1 cellular context compared by ENCODE assay signal in the genomic region with DNA sequence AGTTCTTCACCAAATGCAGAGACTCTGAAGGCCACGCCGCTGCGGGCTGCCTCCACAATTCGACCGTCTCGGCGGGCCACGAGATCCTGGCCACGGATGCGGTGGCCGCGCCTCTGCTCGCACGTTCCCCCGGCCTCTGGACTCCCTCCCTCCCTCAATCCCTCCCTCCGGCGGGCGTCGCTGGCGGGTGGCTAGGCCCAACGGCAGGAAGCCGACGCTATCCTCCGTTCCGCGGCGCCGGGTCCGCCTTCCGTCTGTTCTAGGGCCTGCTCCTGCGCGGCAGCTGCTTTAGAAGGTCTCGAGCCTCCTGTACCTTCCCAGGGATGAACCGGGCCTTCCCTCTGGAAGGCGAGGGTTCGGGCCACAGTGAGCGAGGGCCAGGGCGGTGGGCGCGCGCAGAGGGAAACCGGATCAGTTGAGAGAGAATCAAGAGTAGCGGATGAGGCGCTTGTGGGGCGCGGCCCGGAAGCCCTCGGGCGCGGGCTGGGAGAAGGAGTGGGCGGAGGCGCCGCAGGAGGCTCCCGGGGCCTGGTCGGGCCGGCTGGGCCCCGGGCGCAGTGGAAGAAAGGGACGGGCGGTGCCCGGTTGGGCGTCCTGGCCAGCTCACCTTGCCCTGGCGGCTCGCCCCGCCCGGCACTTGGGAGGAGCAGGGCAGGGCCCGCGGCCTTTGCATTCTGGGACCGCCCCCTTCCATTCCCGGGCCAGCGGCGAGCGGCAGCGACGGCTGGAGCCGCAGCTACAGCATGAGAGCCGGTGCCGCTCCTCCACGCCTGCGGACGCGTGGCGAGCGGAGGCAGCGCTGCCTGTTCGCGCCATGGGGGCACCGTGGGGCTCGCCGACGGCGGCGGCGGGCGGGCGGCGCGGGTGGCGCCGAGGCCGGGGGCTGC.
A peak's percentile ranks its signal among the peaks of the same experiment; 100 is the strongest.
TF ChIP-seq lines count a peak whose summit lies in the region.

A gene with protein sequence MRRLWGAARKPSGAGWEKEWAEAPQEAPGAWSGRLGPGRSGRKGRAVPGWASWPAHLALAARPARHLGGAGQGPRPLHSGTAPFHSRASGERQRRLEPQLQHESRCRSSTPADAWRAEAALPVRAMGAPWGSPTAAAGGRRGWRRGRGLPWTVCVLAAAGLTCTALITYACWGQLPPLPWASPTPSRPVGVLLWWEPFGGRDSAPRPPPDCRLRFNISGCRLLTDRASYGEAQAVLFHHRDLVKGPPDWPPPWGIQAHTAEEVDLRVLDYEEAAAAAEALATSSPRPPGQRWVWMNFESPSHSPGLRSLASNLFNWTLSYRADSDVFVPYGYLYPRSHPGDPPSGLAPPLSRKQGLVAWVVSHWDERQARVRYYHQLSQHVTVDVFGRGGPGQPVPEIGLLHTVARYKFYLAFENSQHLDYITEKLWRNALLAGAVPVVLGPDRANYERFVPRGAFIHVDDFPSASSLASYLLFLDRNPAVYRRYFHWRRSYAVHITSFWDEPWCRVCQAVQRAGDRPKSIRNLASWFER (plus strand): TSS at position 227 of the 887 bp plus-strand sequence. CDS start 213 bp downstream, at position 440.

TF ChIP-seq in SK-N-SH, 30 proteins besides CTCF, POLR2A, EP300 and RAD21:
- 0 out of 2 replicates have a peak, but pooled peaks have one; percentile 24 for TF ChIP-seq TEAD4 (IDR thresholded peaks at IDR 0.05; ENCODE audit: borderline replicate concordance, insufficient read depth)
- TF ChIP-seq GABPA (IDR thresholded peaks at IDR 0.05; ENCODE audit: low read depth), result peak; percentile 61
- no peak for TF ChIP-seq RXRA (IDR thresholded peaks at IDR 0.05; ENCODE audit: borderline replicate concordance, low read depth)
- TF ChIP-seq, protein P1, sequence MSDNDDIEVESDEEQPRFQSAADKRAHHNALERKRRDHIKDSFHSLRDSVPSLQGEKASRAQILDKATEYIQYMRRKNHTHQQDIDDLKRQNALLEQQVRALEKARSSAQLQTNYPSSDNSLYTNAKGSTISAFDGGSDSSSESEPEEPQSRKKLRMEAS (IDR thresholded peaks at IDR 0.05; ENCODE audit: low read depth), result peak; percentile 92
- no peak for TF ChIP-seq ELF1 (IDR thresholded peaks at IDR 0.05)
- TF ChIP-seq FOSL2 (IDR thresholded peaks at IDR 0.05; ENCODE audit: borderline replicate concordance, low read depth), result no peak
- TF ChIP-seq POLR2AphosphoS5 (IDR thresholded peaks at IDR 0.05; ENCODE audit: low read depth, low read length), result peak; percentile 70; the same call in 1 of the 2 replicates
- TF ChIP-seq TAF1 (IDR thresholded peaks at IDR 0.05; ENCODE audit: borderline replicate concordance, low read depth, low read length), result peak; percentile 55; the same call in 1 of the 2 replicates
- peak; percentile 61; the same call in 1 of the 2 replicates for TF ChIP-seq SIN3A (IDR thresholded peaks at IDR 0.05; ENCODE audit: borderline replicate concordance, low read depth, low read length)
